ENCODE assay signal across 8 cellular contexts in genomic region chr15:85407421-85408269, GRCh38. TPM values are rescaled to one million over a fixed set of nuclear protein-coding genes. Genes with fewer than 3 reads are reported as not detected.
DNase-seq lines count a peak whose midpoint lies in the region; ATAC-seq, FAIRE-seq and TF ChIP-seq lines count a peak whose summit lies in the region.

No MANE protein-coding gene starts in this region.

- no peaks in the 10 kb centered on the region for H3K36me3 ChIP-seq in small intestine (ENCODE audit: control insufficient read depth in 2 of 2, insufficient read depth in 2 of 2, low read length in 2 of 2)

- no peak overlapping the region for H3K4me3 ChIP-seq in small intestine (ENCODE audit: low read depth in 1 of 2, low read length in 2 of 2)

- no peaks in the 10 kb centered on the region for H3K27me3 ChIP-seq in small intestine (ENCODE audit: control insufficient read depth in 2 of 2, insufficient read depth in 2 of 2, low read length in 2 of 2)

- H3K27ac ChIP-seq in small intestine (ENCODE audit: low read depth in 1 of 2, low read length in 1 of 2), result peak overlapping the region in 1 of 2 donors; percentile 43

- no peaks in the 10 kb centered on the region for H3K27me3 Mint-ChIP-seq in activated CD4-positive, alpha-beta memory T cell treated with anti-CD3 and anti-CD28 coated beads, Interleukin-2, amount 10 ng/mL, durations not matched to agents 7 days and 5 days

- CTCF ChIA-PET in activated CD4-positive, alpha-beta memory T cell treated with anti-CD3 and anti-CD28 coated beads, Interleukin-2, amount 10 ng/mL, durations not matched to agents 7 days and 5 days (lab: Charles Lee), result interaction anchor here (1.0 to 2.8 kb wide), 3 partner anchors 28 to 95 kb away, joined by 3 to 11 read pairs (median 3); partner anchors contain the start of gene AKAP13

- POLR2A ChIA-PET in activated CD4-positive, alpha-beta memory T cell treated with anti-CD3 and anti-CD28 coated beads, Interleukin-2, amount 10 ng/mL, durations not matched to agents 7 days and 5 days (lab: Charles Lee), result interaction anchor here (1.1 to 6.0 kb wide), 5 partner anchors 26 to 91 kb away, joined by 4 to 64 read pairs (median 5); partner anchors contain the start of gene AKAP13

- peaks cover 73% of the 10 kb centered on the region for H3K4me1 Mint-ChIP-seq in activated CD4-positive, alpha-beta memory T cell treated with anti-CD3 and anti-CD28 coated beads, Interleukin-2, amount 10 ng/mL, durations not matched to agents 7 days and 5 days

- peaks cover 3 to 21% of the 10 kb centered on the region in 2 donors for H3K4me1 ChIP-seq in small intestine (ENCODE audit: control insufficient read depth in 2 of 2, insufficient read depth in 1 of 2, low read depth in 1 of 2, low read length in 1 of 2)

- peak; percentile 54 for ATAC-seq in GM21423 (IDR thresholded peaks at IDR 0.05; ENCODE audit: unreplicated experiment)

- H3K27ac Mint-ChIP-seq in activated CD4-positive, alpha-beta memory T cell treated with anti-CD3 and anti-CD28 coated beads, Interleukin-2, amount 10 ng/mL, durations not matched to agents 7 days and 5 days, result peak overlapping the region; percentile 80

- DNase-seq in DMS 273 treated with DMSO at 0.1 percent for 48 hours (lab: John Stamatoyannopoulos, UW) (peak; percentile 35), fibroblast of the conjunctiva (ENCODE audit: low read depth) (peak; percentile 57), GM19240 (ENCODE audit: insufficient read length, low spot score) (no peak), small intestine (no peak)
- peak; percentile 37 for DNase-seq in activated CD4-positive, alpha-beta memory T cell treated with anti-CD3 and anti-CD28 coated beads, Interleukin-2, amount 10 ng/mL, durations not matched to agents 7 days and 5 days
- peak; percentile 13 for DNase-seq in stimulated activated CD4-positive, alpha-beta T cell treated with anti-CD3 and anti-CD28 coated beads, Interleukin-2, amount 100 ng/mL, for 4 hours (ENCODE audit: low read depth)

- H3K4me3 Mint-ChIP-seq in activated CD4-positive, alpha-beta memory T cell treated with anti-CD3 and anti-CD28 coated beads, Interleukin-2, amount 10 ng/mL, durations not matched to agents 7 days and 5 days, result peak overlapping the region; percentile 40

- FAIRE-seq in small intestine (lab: Jason Lieb, UNC), result no peak

- 86 to 92% (median 90%) methylated on average over 6 of the region's 6 CpGs for WGBS in small intestine, 3 donors

- peaks cover 13% of the 10 kb centered on the region for H3K36me3 Mint-ChIP-seq in activated CD4-positive, alpha-beta memory T cell treated with anti-CD3 and anti-CD28 coated beads, Interleukin-2, amount 10 ng/mL, durations not matched to agents 7 days and 5 days (ENCODE audit: low read depth)

- H3K9me3 ChIP-seq in small intestine (ENCODE audit: control insufficient read depth, low read depth), result no peaks in the 10 kb centered on the region

- TF ChIP-seq EP300 in Ishikawa (IDR thresholded peaks at IDR 0.05; ENCODE audit: borderline replicate concordance), result no peak

- TF ChIP-seq RAD21 in Ishikawa (IDR thresholded peaks at IDR 0.05; ENCODE audit: low read depth), result no peak

- no peaks in the 10 kb centered on the region for H3K9me3 Mint-ChIP-seq in activated CD4-positive, alpha-beta memory T cell treated with anti-CD3 and anti-CD28 coated beads, Interleukin-2, amount 10 ng/mL, durations not matched to agents 7 days and 5 days

TF ChIP-seq in Ishikawa, 13 proteins besides CTCF, POLR2A, EP300 and RAD21:
- peak; percentile 50; the same call in 1 of the 2 replicates for TF ChIP-seq NFIC (IDR thresholded peaks at IDR 0.05)
- TF ChIP-seq YY1 (IDR thresholded peaks at IDR 0.05; ENCODE audit: low read depth), result 0 out of 2 replicates have a peak, but pooled peaks have one; percentile 1
- TF ChIP-seq MAX (IDR thresholded peaks at IDR 0.05), result no peak
- 0 out of 2 replicates have a peak, but pooled peaks have one; percentile 6 for TF ChIP-seq TEAD4 (IDR thresholded peaks at IDR 0.05)
- no peak for TF ChIP-seq CREB1 (IDR thresholded peaks at IDR 0.05; ENCODE audit: low read depth)
TF ChIP-seq in Ishikawa: peak in this region for 3.

RNA-seq across cellular contexts. Expression of gene AKAP13, which starts 27.2 kb away (rescaled TPM):
- 100 to 1,000 TPM; 153 to 170 TPM for total RNA-seq in activated CD4-positive, alpha-beta memory T cell treated with anti-CD3 and anti-CD28 coated beads, Interleukin-2, amount 10 ng/mL, durations not matched to agents 7 days and 5 days
- 10 to 100 TPM; 39.4 to 71.6 (median 58.9) TPM for polyA plus RNA-seq in small intestine

Comparison
In these comparisons a context has a peak if more than half of its experiments do, and no peak if none do; other contexts are left out.
1. DNase-seq: peak in DMS 273 treated with DMSO at 0.1 percent for 48 hours (single experiment), activated CD4-positive, alpha-beta memory T cell treated with anti-CD3 and anti-CD28 coated beads, Interleukin-2, amount 10 ng/mL, durations not matched to agents 7 days and 5 days (single experiment), fibroblast of the conjunctiva (single experiment) and stimulated activated CD4-positive, alpha-beta T cell treated with anti-CD3 and anti-CD28 coated beads, Interleukin-2, amount 100 ng/mL, for 4 hours (single experiment); none in GM19240 (single experiment) and small intestine (single experiment).